18 cellular contexts compared by ENCODE assay signal in genomic region chr3:38008191-38008701, GRCh38. TPM values are rescaled to one million over a fixed set of nuclear protein-coding genes. Genes with fewer than 3 reads are reported as not detected.
DNase-seq lines count a peak whose midpoint lies in the region; ATAC-seq and TF ChIP-seq lines count a peak whose summit lies in the region.
"Had no signal": no experiment of that assay in that cellular context is flagged by ENCODE, and none has a peak within 500 bp of the region (broad histone marks: within the 10 kb centered on the region; RNA-seq: fewer than 3 reads in every experiment).

No MANE protein-coding gene starts in this region.

- H3K27me3 Mint-ChIP-seq in activated T-cell treated with anti-CD3 and anti-CD28 coated beads, Interleukin-2, amount 50 U/mL, for 24 hours = no peaks in the 10 kb centered on the region
- H3K27me3 Mint-ChIP-seq in naive thymus-derived CD4-positive, alpha-beta T cell = no peaks in the 10 kb centered on the region

- TF ChIP-seq POLR2A in spleen (IDR thresholded peaks at IDR 0.05) = no peak

- no peaks in the 10 kb centered on the region for H3K27me3 ChIP-seq in lower lobe of right lung (ENCODE audit: low read depth)
- H3K27me3 ChIP-seq in spleen (replicated peaks in 1 of 7) = no peaks in the 10 kb centered on the region
- H3K27me3 ChIP-seq in naive thymus-derived CD4-positive, alpha-beta T cell (ENCODE audit: control insufficient read depth in 2 of 2, insufficient read depth in 2 of 2, low read length in 2 of 2) = no peaks in the 10 kb centered on the region

- no peaks in the 10 kb centered on the region for H3K9me3 Mint-ChIP-seq in activated T-cell treated with anti-CD3 and anti-CD28 coated beads, Interleukin-2, amount 50 U/mL, for 24 hours
- no peaks in the 10 kb centered on the region for H3K9me3 Mint-ChIP-seq in naive thymus-derived CD4-positive, alpha-beta T cell
- H3K9me3 Mint-ChIP-seq: CD14-positive monocyte; CD8-positive, alpha-beta T cell; H9 had no signal

- H3K27ac Mint-ChIP-seq in activated T-cell treated with anti-CD3 and anti-CD28 coated beads, Interleukin-2, amount 50 U/mL, for 24 hours = peak overlapping the region; percentile 69
- H3K27ac Mint-ChIP-seq in naive thymus-derived CD4-positive, alpha-beta T cell = peak overlapping the region in 1 of 9 donors; percentile 19
- H3K27ac Mint-ChIP-seq: CD8-positive, alpha-beta T cell had no signal

- H3K4me3 ChIP-seq in lower lobe of right lung = no peak overlapping the region
- H3K4me3 ChIP-seq in spleen = no peak overlapping the region
- H3K4me3 ChIP-seq in naive thymus-derived CD4-positive, alpha-beta T cell (ENCODE audit: low read length) = no peak overlapping the region

- no peak for DNase-seq in activated T-cell treated with anti-CD3 and anti-CD28 coated beads, Interleukin-2, amount 50 U/mL, for 24 hours
- DNase-seq in activated T-cell treated with anti-CD3 and anti-CD28 coated beads, Interleukin-2, amount 50 U/mL, for 1 hour = no peak
- DNase-seq in RWPE1 (ENCODE audit: low spot score) (no peak), lower lobe of right lung (peak; percentile 36), spleen (peak; percentile 68), NCI-H2227 treated with DMSO at 0.1 percent for 48 hours (lab: John Stamatoyannopoulos, UW) (no peak)
- DNase-seq in naive thymus-derived CD4-positive, alpha-beta T cell = no peak
- DNase-seq: CD8-positive, alpha-beta T cell; COR-L47; DMS153; DMS79 treated with DMSO at 0.1 percent for 48 hours; EL; GOT3; H9 had no signal

- POLR2A ChIA-PET in RWPE1 (lab: Yijun Ruan, JAX; ENCODE audit: low non-redundant PET) = no interaction called here
- POLR2A ChIA-PET in naive thymus-derived CD4-positive, alpha-beta T cell (lab: Charles Lee) = interaction anchor here (1.6 kb wide), 1 partner anchor 14 kb away, joined by 6 read pairs; no protein-coding TSS in a partner anchor

- H3K9me3 ChIP-seq in lower lobe of right lung = no peaks in the 10 kb centered on the region
- H3K9me3 ChIP-seq in spleen = no peaks in the 10 kb centered on the region
- H3K9me3 ChIP-seq in naive thymus-derived CD4-positive, alpha-beta T cell (ENCODE audit: control insufficient read depth in 2 of 3, low read length in 3 of 3) = no peaks in the 10 kb centered on the region

- peaks cover 12% of the 10 kb centered on the region for H3K4me1 Mint-ChIP-seq in activated T-cell treated with anti-CD3 and anti-CD28 coated beads, Interleukin-2, amount 50 U/mL, for 24 hours (ENCODE audit: low read depth)
- peaks cover 12 to 19% (median 14%) of the 10 kb centered on the region in 7 donors for H3K4me1 Mint-ChIP-seq in naive thymus-derived CD4-positive, alpha-beta T cell

- no peak for TF ChIP-seq CTCF in RWPE1 (conservative IDR thresholded peaks at IDR 0.05; ENCODE audit: low read depth)
- no peak for TF ChIP-seq CTCF in lower lobe of right lung (IDR thresholded peaks at IDR 0.05)
- TF ChIP-seq CTCF in spleen (IDR thresholded peaks at IDR 0.05 in 8 of 11, conservative IDR thresholded peaks at IDR 0.05 in 3 of 11) = no peak

- peaks cover 12% of the 10 kb centered on the region for H3K4me1 ChIP-seq in lower lobe of right lung
- H3K4me1 ChIP-seq in spleen = peaks cover 0 to 18% (median 7%) of the 10 kb centered on the region in 6 donors
- H3K4me1 ChIP-seq in naive thymus-derived CD4-positive, alpha-beta T cell (ENCODE audit: control insufficient read depth in 2 of 2, insufficient read depth in 2 of 2, low read length in 2 of 2) = no peaks in the 10 kb centered on the region

- WGBS in spleen, 5 donors = 90 to 98% (median 95%) methylated on average over 8 to 19 of the region's 19 CpGs

- H3K36me3 ChIP-seq in lower lobe of right lung (peaks cover 57% of the 10 kb centered on the region), spleen (peaks cover 0 to 78% (median 36%) of the 10 kb centered on the region in 6 donors)
- peaks cover 0 to 63% (median 4%) of the 10 kb centered on the region in 3 experiments for H3K36me3 ChIP-seq in naive thymus-derived CD4-positive, alpha-beta T cell (ENCODE audit: control insufficient read depth in 2 of 3, insufficient read depth in 3 of 3, low read length in 3 of 3)

- CTCF ChIA-PET in RWPE1 (lab: Yijun Ruan, JAX) = no interaction called here
- CTCF ChIA-PET in naive thymus-derived CD4-positive, alpha-beta T cell (lab: Charles Lee) = interaction anchor here (1.5 kb wide), 1 partner anchor 33 kb away, joined by 3 read pairs; no protein-coding TSS in a partner anchor

- intact Hi-C loops in lower lobe of right lung (cut with DNase I) (no loop called here), spleen (cut with DNase I; ENCODE audit: low total_unique reads) (no loop called here)
- intact Hi-C loops in naive thymus-derived CD4-positive, alpha-beta T cell (cut with micrococcal nuclease) = no loop called here

- peak overlapping the region; percentile 35 for H3K27ac ChIP-seq in RWPE1
- H3K27ac ChIP-seq in lower lobe of right lung = no peak overlapping the region
- no peak overlapping the region for H3K27ac ChIP-seq in spleen
- no peak overlapping the region for H3K27ac ChIP-seq in naive thymus-derived CD4-positive, alpha-beta T cell (ENCODE audit: low read depth, low read length)
- H3K27ac ChIP-seq: 22Rv1 had no signal

- H3K36me3 Mint-ChIP-seq in activated T-cell treated with anti-CD3 and anti-CD28 coated beads, Interleukin-2, amount 50 U/mL, for 24 hours (ENCODE audit: low read depth) = peaks cover 54% of the 10 kb centered on the region
- peaks cover 0 to 16% (median 0%) of the 10 kb centered on the region in 5 donors for H3K36me3 Mint-ChIP-seq in naive thymus-derived CD4-positive, alpha-beta T cell

- H3K4me3 Mint-ChIP-seq in activated T-cell treated with anti-CD3 and anti-CD28 coated beads, Interleukin-2, amount 50 U/mL, for 24 hours = no peak overlapping the region
- no peak overlapping the region for H3K4me3 Mint-ChIP-seq in naive thymus-derived CD4-positive, alpha-beta T cell
- H3K4me3 Mint-ChIP-seq: CD14-positive monocyte; CD8-positive, alpha-beta T cell; H9 had no signal

- ATAC-seq in lower lobe of right lung (no peak), HG03521 (IDR thresholded peaks at IDR 0.05; ENCODE audit: unreplicated experiment) (no peak)
- no peak for ATAC-seq in naive thymus-derived CD4-positive, alpha-beta T cell
- ATAC-seq: CD8-positive, alpha-beta T cell had no signal

RNA-seq across cellular contexts. Expression of gene VILL, which starts 17.7 kb away (rescaled TPM):
- total RNA-seq in lower lobe of right lung = 12.5 TPM
- 10 to 100 TPM; 14.4 to 23.4 (median 16.1) TPM for total RNA-seq in spleen
- 10 to 100 TPM; 19.2 to 21.5 (median 20.1) TPM for polyA plus RNA-seq in spleen
- total RNA-seq in naive thymus-derived CD4-positive, alpha-beta T cell = 10 to 100 TPM; 22.4 to 43.3 (median 29.5) TPM
- 10 to 100 TPM; 15.7 to 28.9 TPM for polyA plus RNA-seq in naive thymus-derived CD4-positive, alpha-beta T cell

RNA-seq across cellular contexts. Expression of gene PLCD1, which starts 21.2 kb away (rescaled TPM):
- total RNA-seq in lower lobe of right lung = 30.1 TPM
- total RNA-seq in spleen = 10 to 100 TPM; 16.3 to 24.0 (median 20.8) TPM
- polyA plus RNA-seq in spleen = 10 to 100 TPM; 11.8 to 13.3 (median 12.7) TPM
- total RNA-seq in naive thymus-derived CD4-positive, alpha-beta T cell = 10 to 100 TPM; 18.4 to 44.0 (median 41.3) TPM
- polyA plus RNA-seq in naive thymus-derived CD4-positive, alpha-beta T cell = 10 to 100 TPM; 13.1 to 26.3 TPM

RNA-seq across cellular contexts. Expression of gene DLEC1, which starts 30.8 kb away (rescaled TPM):
- total RNA-seq in lower lobe of right lung (15.0 TPM), spleen (1 to 10 TPM in 5 of 7 donors, under 1 TPM in 2; 0.52 to 2.3 (median 1.5) TPM)
- under 1 TPM; 0.36 to 0.57 (median 0.42) TPM for polyA plus RNA-seq in spleen
- 1 to 10 TPM; 1.5 to 9.4 (median 7.5) TPM for total RNA-seq in naive thymus-derived CD4-positive, alpha-beta T cell
- under 1 TPM; 0.41 to 0.73 TPM for polyA plus RNA-seq in naive thymus-derived CD4-positive, alpha-beta T cell
- total RNA-seq: A673 had no signal

Comparison
In these comparisons a context has a peak if more than half of its experiments do, and no peak if none do; other contexts are left out.
1. DNase-seq: peak in lower lobe of right lung (single experiment) and spleen (single experiment); none in activated T-cell treated with anti-CD3 and anti-CD28 coated beads, Interleukin-2, amount 50 U/mL, for 24 hours (single experiment), activated T-cell treated with anti-CD3 and anti-CD28 coated beads, Interleukin-2, amount 50 U/mL, for 1 hour (single experiment), RWPE1 (single experiment), naive thymus-derived CD4-positive, alpha-beta T cell (0 of 9) and NCI-H2227 treated with DMSO at 0.1 percent for 48 hours (single experiment).